ENCODE assay signal across 7 cellular contexts in genomic region chr5:165407352-165407751, GRCh38.
"Had no signal": no experiment of that assay in that cellular context is flagged by ENCODE, and none has a peak within 500 bp of the region (broad histone marks: within the 10 kb centered on the region; RNA-seq: fewer than 3 reads in every experiment).

No MANE protein-coding gene starts in this region.

- DNase-seq: IMR-90, KBM-7, KG1 had no signal

- H3K9ac ChIP-seq: KMS-11 had no signal

- H3K4me3 ChIP-seq: K562 had no signal

- H3K4me2 ChIP-seq: KMS-11 had no signal

- ATAC-seq: K562 had no signal

- H3K27ac ChIP-seq: HL-60, KMS-11 had no signal

- FAIRE-seq: HTR-8/SVneo, K562 had no signal
